ENCODE assay signal across 10 cellular contexts in genomic region chr3:108493862-108494261, GRCh38. TPM values are rescaled to one million over a fixed set of nuclear protein-coding genes. Genes with fewer than 3 reads are reported as not detected.
DNase-seq lines count a peak whose midpoint lies in the region; ATAC-seq lines count a peak whose summit lies in the region.
"Had no signal": no experiment of that assay in that cellular context is flagged by ENCODE, and none has a peak within 500 bp of the region (broad histone marks: within the 10 kb centered on the region; RNA-seq: fewer than 3 reads in every experiment).

No MANE protein-coding gene starts in this region.

- CTCF ChIA-PET in CD4-positive, alpha-beta memory T cell (lab: Charles Lee; ENCODE audit: partially characterized antibody) = interaction anchor here (0.6 to 3.1 kb wide), 4 partner anchors 8 to 424 kb away, joined by 3 to 18 read pairs (median 3); no protein-coding TSS in a partner anchor

- intact Hi-C loops in CD4-positive, alpha-beta memory T cell (cut with micrococcal nuclease) = no loop called here

- no peaks in the 10 kb centered on the region for H3K9me3 ChIP-seq in CD4-positive, alpha-beta memory T cell (ENCODE audit: control insufficient read depth in 1 of 2, low read length in 2 of 2)
- H3K9me3 ChIP-seq: SJSA1, uterus had no signal

- H3K4me3 Mint-ChIP-seq in CD4-positive, alpha-beta memory T cell = no peak overlapping the region

- no peaks in the 10 kb centered on the region for H3K4me1 ChIP-seq in CD4-positive, alpha-beta memory T cell (ENCODE audit: insufficient read depth, low read length)
- H3K4me1 ChIP-seq: SJSA1, uterus had no signal

- ATAC-seq in esophagus mucosa (peak; percentile 29), HG03342 (IDR thresholded peaks at IDR 0.05; ENCODE audit: unreplicated experiment) (no peak)

- H3K4me3 ChIP-seq in CD4-positive, alpha-beta memory T cell (ENCODE audit: low read length in 2 of 2) = no peak overlapping the region
- H3K4me3 ChIP-seq: SJSA1, uterus had no signal

- peaks cover 0 to under 1% (median 0%) of the 10 kb centered on the region in 8 donors for H3K9me3 Mint-ChIP-seq in CD4-positive, alpha-beta memory T cell

- POLR2A ChIA-PET in CD4-positive, alpha-beta memory T cell (lab: Charles Lee; ENCODE audit: partially characterized antibody) = no interaction called here

- H3K4me1 Mint-ChIP-seq in CD4-positive, alpha-beta memory T cell = peaks cover 0 to 4% (median 2%) of the 10 kb centered on the region in 4 donors

- H3K27ac Mint-ChIP-seq in CD4-positive, alpha-beta memory T cell = no peak overlapping the region

- H3K27ac ChIP-seq in CD4-positive, alpha-beta memory T cell (ENCODE audit: low read depth, low read length) = no peak overlapping the region
- H3K27ac ChIP-seq: SJSA1, uterus had no signal

- H3K27me3 Mint-ChIP-seq in CD4-positive, alpha-beta memory T cell = peaks cover 0 to 2% of the 10 kb centered on the region in 2 donors

- no peaks in the 10 kb centered on the region for H3K27me3 ChIP-seq in CD4-positive, alpha-beta memory T cell (ENCODE audit: insufficient read depth, low read length)
- H3K27me3 ChIP-seq: SJSA1, uterus had no signal

- no peaks in the 10 kb centered on the region for H3K36me3 ChIP-seq in CD4-positive, alpha-beta memory T cell (ENCODE audit: insufficient read depth, low read length)
- H3K36me3 ChIP-seq: SJSA1, uterus had no signal

- peak; percentile 41 for DNase-seq in 8988T
- DNase-seq in Daoy (ENCODE audit: low read depth) = peak; percentile 47
- DNase-seq in NCI-H524 treated with DMSO at 0.1 percent for 48 hours (lab: John Stamatoyannopoulos, UW) = peak; percentile 28
- DNase-seq in CD4-positive, alpha-beta memory T cell = no peak
- no peak for DNase-seq in NOMO-1 (lab: John Stamatoyannopoulos, UW; ENCODE audit: unreplicated experiment in 2 of 2)
- no peak for DNase-seq in activated CD4-positive, alpha-beta T cell treated with anti-CD3 and anti-CD28 coated beads, Interleukin-2, amount 50 U/mL, for 1 hour
- DNase-seq: uterus had no signal

- H3K36me3 Mint-ChIP-seq in CD4-positive, alpha-beta memory T cell = no peaks in the 10 kb centered on the region

RNA-seq across cellular contexts. Expression of gene MYH15, which starts 16.5 kb away (rescaled TPM):
- total RNA-seq in Daoy (2014; rRNA removed; shearing (Covaris generic)) = 0.18 and 1.1 TPM in 2 replicates
- 0.08 TPM for total RNA-seq in esophagus mucosa
- under 1 TPM in 1 of 2 experiments, not detected in 1; 0.06 TPM for total RNA-seq in CD4-positive, alpha-beta memory T cell
- not detected for polyA plus RNA-seq in CD4-positive, alpha-beta memory T cell

Comparison
In these comparisons a context has a peak if more than half of its experiments do, and no peak if none do; other contexts are left out.
1. DNase-seq: peak in 8988T (single experiment), Daoy (single experiment) and NCI-H524 treated with DMSO at 0.1 percent for 48 hours (single experiment); none in CD4-positive, alpha-beta memory T cell (0 of 5), NOMO-1 (0 of 2) and activated CD4-positive, alpha-beta T cell treated with anti-CD3 and anti-CD28 coated beads, Interleukin-2, amount 50 U/mL, for 1 hour (single experiment).